ENCODE assay signal across 8 cellular contexts in genomic region chr5:132228241-132229035, GRCh38. TPM values are rescaled to one million over a fixed set of nuclear protein-coding genes. Genes with fewer than 3 reads are reported as not detected.
DNase-seq lines count a peak whose midpoint lies in the region; ATAC-seq, FAIRE-seq and TF ChIP-seq lines count a peak whose summit lies in the region.

No MANE protein-coding gene starts in this region.

- FAIRE-seq in bronchial epithelial cell (lab: Jason Lieb, UNC) = no peak

- ATAC-seq in upper lobe of right lung (no peak), GM21526 (IDR thresholded peaks at IDR 0.05; ENCODE audit: low FRiP score, unreplicated experiment) (no peak)

- no peaks in the 10 kb centered on the region for H3K36me3 ChIP-seq in bronchial epithelial cell (ENCODE audit: control insufficient read depth, insufficient read depth, low read length)
- no peaks in the 10 kb centered on the region for H3K36me3 ChIP-seq in mesodermal cell (ENCODE audit: control insufficient read depth, insufficient read depth, low read length)
- H3K36me3 ChIP-seq in upper lobe of right lung = no peaks in the 10 kb centered on the region

- H3K27me3 ChIP-seq in bronchial epithelial cell (ENCODE audit: control insufficient read depth, insufficient read depth, low read length) (no peaks in the 10 kb centered on the region), upper lobe of right lung (no peaks in the 10 kb centered on the region)

- H3K27ac Mint-ChIP-seq in activated naive CD4-positive, alpha-beta T cell treated with anti-CD3 and anti-CD28 coated beads, Interleukin-2, amount 10 ng/mL, durations not matched to agents 7 days and 5 days = no peak overlapping the region

- no peaks in the 10 kb centered on the region for H3K9me3 Mint-ChIP-seq in activated naive CD4-positive, alpha-beta T cell treated with anti-CD3 and anti-CD28 coated beads, Interleukin-2, amount 10 ng/mL, durations not matched to agents 7 days and 5 days

- peak overlapping the region; percentile 43 for H3K4me3 Mint-ChIP-seq in activated naive CD4-positive, alpha-beta T cell treated with anti-CD3 and anti-CD28 coated beads, Interleukin-2, amount 10 ng/mL, durations not matched to agents 7 days and 5 days

- no peak for DNase-seq in activated naive CD4-positive, alpha-beta T cell treated with anti-CD3 and anti-CD28 coated beads, Interleukin-2, amount 10 ng/mL, durations not matched to agents 7 days and 5 days
- no peak for DNase-seq in activated naive CD4-positive, alpha-beta T cell treated with Interleukin-2 at 50 U/mL for 16 hours
- no peak for DNase-seq in bronchial epithelial cell (ENCODE audit: low read depth)
- peak; percentile 45 for DNase-seq in upper lobe of right lung
- DNase-seq in iPS-NIHi11 (ENCODE audit: low spot score) = no peak
- DNase-seq in EL = no peak

- H3K27ac ChIP-seq in mesodermal cell (ENCODE audit: low read depth, low read length, severe bottlenecking) = peak overlapping the region; percentile 45
- peak overlapping the region; percentile 87 for H3K27ac ChIP-seq in upper lobe of right lung

- CTCF ChIA-PET in activated naive CD4-positive, alpha-beta T cell treated with anti-CD3 and anti-CD28 coated beads, Interleukin-2, amount 10 ng/mL, durations not matched to agents 7 days and 5 days (lab: Charles Lee) = interaction anchor here (2.4 to 5.7 kb wide), 2 partner anchors 9 to 10 kb away, joined by 16 to 39 read pairs; no protein-coding TSS in a partner anchor

- intact Hi-C loops in upper lobe of right lung (cut with DNase I) = no loop called here

- H3K9me3 ChIP-seq in mesodermal cell (ENCODE audit: control insufficient read depth, low read length) (no peaks in the 10 kb centered on the region), upper lobe of right lung (no peaks in the 10 kb centered on the region)

- H3K27me3 Mint-ChIP-seq in activated naive CD4-positive, alpha-beta T cell treated with anti-CD3 and anti-CD28 coated beads, Interleukin-2, amount 10 ng/mL, durations not matched to agents 7 days and 5 days = peaks cover 82% of the 10 kb centered on the region

- WGBS in mesodermal cell (ENCODE audit: insufficient coverage in 2 of 2), 2 experiments = 84 to 85% methylated on average over 19 to 22 of the region's 27 CpGs

- TF ChIP-seq CTCF in bronchial epithelial cell (IDR thresholded peaks at IDR 0.05; ENCODE audit: insufficient read depth, low read length, severe bottlenecking) (no peak), upper lobe of right lung (IDR thresholded peaks at IDR 0.05) (no peak)

- peaks cover 23% of the 10 kb centered on the region for H3K4me1 Mint-ChIP-seq in activated naive CD4-positive, alpha-beta T cell treated with anti-CD3 and anti-CD28 coated beads, Interleukin-2, amount 10 ng/mL, durations not matched to agents 7 days and 5 days

- H3K4me3 ChIP-seq in bronchial epithelial cell (ENCODE audit: low read depth, low read length) (peak overlapping the region; percentile 58), mesodermal cell (ENCODE audit: extremely low read depth, insufficient read depth, low read length, poor library complexity, severe bottlenecking) (peak overlapping the region; percentile 65), upper lobe of right lung (peak overlapping the region; percentile 87)

- H3K4me1 ChIP-seq in mesodermal cell (ENCODE audit: control insufficient read depth, insufficient read depth, low read length, poor library complexity, severe bottlenecking) (peaks cover 7% of the 10 kb centered on the region), upper lobe of right lung (peaks cover 19% of the 10 kb centered on the region)

- no peaks in the 10 kb centered on the region for H3K36me3 Mint-ChIP-seq in activated naive CD4-positive, alpha-beta T cell treated with anti-CD3 and anti-CD28 coated beads, Interleukin-2, amount 10 ng/mL, durations not matched to agents 7 days and 5 days

RNA-seq across cellular contexts. Expression of gene P4HA2, which starts 0.8 kb away (rescaled TPM):
- 174 and 190 TPM in 2 replicates for total RNA-seq in bronchial epithelial cell
- polyA plus RNA-seq in mesodermal cell (2013, experiment 1 of 2) = 59.9 TPM
- polyA plus RNA-seq in mesodermal cell (2013, experiment 2 of 2) = 58.1 TPM
- 79.0 TPM for total RNA-seq in upper lobe of right lung

RNA-seq across cellular contexts. Expression of gene PDLIM4, which starts 29.1 kb away (rescaled TPM):
- total RNA-seq in bronchial epithelial cell (12.9 and 18.8 TPM in 2 replicates), upper lobe of right lung (7.4 TPM)
- polyA plus RNA-seq in mesodermal cell (2013, experiment 1 of 2) = 41.5 TPM
- polyA plus RNA-seq in mesodermal cell (2013, experiment 2 of 2) = 33.3 TPM
